ENCODE assay signal across 17 cellular contexts in genomic region chr4:132818091-132818490, GRCh38.
DNase-seq lines count a peak whose midpoint lies in the region; ATAC-seq, FAIRE-seq and TF ChIP-seq lines count a peak whose summit lies in the region.
"Had no signal": no experiment of that assay in that cellular context is flagged by ENCODE, and none has a peak within 500 bp of the region (broad histone marks: within the 10 kb centered on the region; RNA-seq: fewer than 3 reads in every experiment).

No MANE protein-coding gene starts in this region.

- H3K4me2 ChIP-seq in Loucy (ENCODE audit: low read depth, low read length, poor library complexity, severe bottlenecking) (no peak overlapping the region), H1 (ENCODE audit: insufficient read depth in 1 of 2, low read depth in 2 of 2, low read length in 2 of 2) (peak overlapping the region in 1 of 2 experiments; percentile 30; a peak in 2 of 4 replicates)

- H3K23ac ChIP-seq in H1 (ENCODE audit: insufficient read length), result no peak overlapping the region

- no peak overlapping the region for H2BK15ac ChIP-seq in H1 (ENCODE audit: low read length)

- H3K9me3 ChIP-seq in Loucy (ENCODE audit: insufficient read depth, low read depth, low read length), result no peaks in the 10 kb centered on the region
- H3K9me3 ChIP-seq in H1 (ENCODE audit: insufficient read depth in 2 of 2, low read depth in 1 of 2, low read length in 1 of 2), result no peaks in the 10 kb centered on the region
- H3K9me3 ChIP-seq in ovary, result no peaks in the 10 kb centered on the region
- H3K9me3 ChIP-seq: body of pancreas had no signal

- H3K27ac Mint-ChIP-seq in mesothelial cell of epicardium, result peak overlapping the region; percentile 57
- H3K27ac Mint-ChIP-seq in activated CD4-positive, alpha-beta T cell treated with anti-CD3 and anti-CD28 coated beads for 36 hours, result no peak overlapping the region
- H3K27ac Mint-ChIP-seq: activated CD4-positive, alpha-beta T cell treated with anti-CD3 and anti-CD28 coated beads, Interleukin-2, amount 10 ng/mL, durations not matched to agents 7 days and 5 days; activated naive CD4-positive, alpha-beta T cell treated with anti-CD3 and anti-CD28 coated beads, Interleukin-2, amount 50 U/mL, for 24 hours had no signal

- no peak overlapping the region for H4K5ac ChIP-seq in H1 (ENCODE audit: insufficient read length, low read depth, low read length)

- FAIRE-seq in H1 (lab: Jason Lieb, UNC), result no peak

- TF ChIP-seq EP300 in H1 (IDR thresholded peaks at IDR 0.05; ENCODE audit: borderline replicate concordance in 1 of 2, low read depth in 2 of 2, low read length in 2 of 2) (no peak), ovary (IDR thresholded peaks at IDR 0.05) (no peak)

- TF ChIP-seq POLR2A in H1 (IDR thresholded peaks at IDR 0.05; ENCODE audit: control extremely low read depth in 1 of 2, low read depth in 2 of 2, low read length in 2 of 2), result no peak
- TF ChIP-seq POLR2A in ovary (IDR thresholded peaks at IDR 0.05), result no peak

- no peak for ATAC-seq in activated CD4-positive, alpha-beta T cell treated with anti-CD3 and anti-CD28 coated beads for 36 hours
- no peak for ATAC-seq in GM21737 (IDR thresholded peaks at IDR 0.05; ENCODE audit: unreplicated experiment)
- ATAC-seq: body of pancreas had no signal

- DNase-seq in Daoy (ENCODE audit: low read depth) (peak; percentile 34), H1 (ENCODE audit: low read depth in 1 of 2, low spot score in 2 of 2) (peak; percentile 49 to 88), mesothelial cell of epicardium (ENCODE audit: low spot score in 2 of 2, unreplicated experiment in 2 of 2) (no peak), SW 1271 (lab: John Stamatoyannopoulos, UW) (no peak), ovary (no peak)
- DNase-seq in activated CD4-positive, alpha-beta T cell treated with anti-CD3 and anti-CD28 coated beads for 36 hours, result no peak
- DNase-seq: activated CD4-positive, alpha-beta T cell treated with anti-CD3 and anti-CD28 coated beads, Interleukin-2, amount 10 ng/mL, durations not matched to agents 7 days and 5 days; body of pancreas; Calu3; NCI-H1092 treated with DMSO at 0.1 percent for 48 hours; NCI-H226; stimulated activated CD4-positive, alpha-beta T cell treated with anti-CD3 and anti-CD28 coated beads, Interleukin-4, amount 100 ng/mL, for 24 hours; T1000 had no signal

- no peak overlapping the region for H2BK20ac ChIP-seq in H1 (ENCODE audit: low read length)

- H3K9me2 ChIP-seq in Loucy (replicated peaks; ENCODE audit: low read depth, low read length), result no peaks in the 10 kb centered on the region

- H2BK120ac ChIP-seq in H1 (replicated peaks; ENCODE audit: low read depth, low read length), result no peak overlapping the region

- H2BK5ac ChIP-seq in H1 (ENCODE audit: low read depth, low read length), result no peak overlapping the region

- no peaks in the 10 kb centered on the region for H3K79me1 ChIP-seq in H1 (ENCODE audit: low read depth, low read length)

- H3K27me3 ChIP-seq in Loucy (ENCODE audit: insufficient read depth, low read length, poor library complexity, severe bottlenecking) (no peaks in the 10 kb centered on the region), H1 (replicated peaks in 1 of 4; ENCODE audit: control insufficient read depth in 3 of 4, extremely low read depth in 1 of 4, insufficient read depth in 3 of 4, low read length in 3 of 4) (no peaks in the 10 kb centered on the region), ovary (no peaks in the 10 kb centered on the region)
- H3K27me3 ChIP-seq: body of pancreas, suprapubic skin had no signal

- peak; percentile 28 for TF ChIP-seq CTCF in Loucy (conservative IDR thresholded peaks at IDR 0.05; ENCODE audit: low read length)
- TF ChIP-seq CTCF in H1 (IDR thresholded peaks at IDR 0.05; ENCODE audit: control extremely low read depth in 1 of 3, insufficient read depth in 1 of 3, low read depth in 1 of 3, low read length in 3 of 3), result peak; percentile 64 to 68 (median 65)
- peak; percentile 36 for TF ChIP-seq CTCF in mesothelial cell of epicardium (IDR thresholded peaks at IDR 0.05; ENCODE audit: unreplicated experiment)
- TF ChIP-seq CTCF in ovary (IDR thresholded peaks at IDR 0.05), result no peak

- H3K56ac ChIP-seq in H1 (replicated peaks; ENCODE audit: insufficient read length, low read depth, low read length), result no peak overlapping the region

- H3K79me2 ChIP-seq in Loucy (ENCODE audit: insufficient read depth, low read length), result no peaks in the 10 kb centered on the region
- H3K79me2 ChIP-seq in H1 (ENCODE audit: control insufficient read depth in 1 of 2, insufficient read depth in 2 of 2, low read length in 2 of 2), result no peaks in the 10 kb centered on the region

- no peaks in the 10 kb centered on the region for H3K36me3 Mint-ChIP-seq in mesothelial cell of epicardium
- H3K36me3 Mint-ChIP-seq in activated CD4-positive, alpha-beta T cell treated with anti-CD3 and anti-CD28 coated beads for 36 hours (ENCODE audit: low read depth), result no peaks in the 10 kb centered on the region
- H3K36me3 Mint-ChIP-seq: activated naive CD4-positive, alpha-beta T cell treated with anti-CD3 and anti-CD28 coated beads, Interleukin-2, amount 50 U/mL, for 24 hours had no signal

- peak overlapping the region; percentile 25; the same call in 1 of the 2 replicates for H3K18ac ChIP-seq in H1 (ENCODE audit: extremely low read depth, low read length)

- no peak overlapping the region for H3K4ac ChIP-seq in H1 (replicated peaks; ENCODE audit: insufficient read length, low read depth, low read length)

- H3K27me3 Mint-ChIP-seq in mesothelial cell of epicardium (ENCODE audit: low read depth), result peaks cover 10% of the 10 kb centered on the region
- H3K27me3 Mint-ChIP-seq in activated CD4-positive, alpha-beta T cell treated with anti-CD3 and anti-CD28 coated beads for 36 hours, result no peaks in the 10 kb centered on the region
- H3K27me3 Mint-ChIP-seq: activated CD4-positive, alpha-beta T cell treated with anti-CD3 and anti-CD28 coated beads, Interleukin-2, amount 10 ng/mL, durations not matched to agents 7 days and 5 days; activated naive CD4-positive, alpha-beta T cell treated with anti-CD3 and anti-CD28 coated beads, Interleukin-2, amount 50 U/mL, for 24 hours had no signal

- H2BK12ac ChIP-seq in H1 (ENCODE audit: low read depth, low read length), result no peak overlapping the region

- H2AFZ ChIP-seq in Loucy (ENCODE audit: low read length), result no peak overlapping the region
- H2AFZ ChIP-seq in H1 (ENCODE audit: low read length), result peak overlapping the region; percentile 94

- peak; percentile 72 to 76 for TF ChIP-seq RAD21 in H1 (IDR thresholded peaks at IDR 0.05 in 1 of 2, conservative IDR thresholded peaks at IDR 0.05 in 1 of 2; ENCODE audit: low read depth in 2 of 2, low read length in 2 of 2)

- H3K9me3 Mint-ChIP-seq in mesothelial cell of epicardium, result no peaks in the 10 kb centered on the region
- H3K9me3 Mint-ChIP-seq in activated CD4-positive, alpha-beta T cell treated with anti-CD3 and anti-CD28 coated beads for 36 hours (ENCODE audit: low read depth), result no peaks in the 10 kb centered on the region

- no peak overlapping the region for H2AK5ac ChIP-seq in H1 (ENCODE audit: low read depth, low read length)

- H3K4me1 ChIP-seq in Loucy (ENCODE audit: insufficient read depth, low read length, poor library complexity, severe bottlenecking) (no peaks in the 10 kb centered on the region), H1 (replicated peaks in 1 of 4; ENCODE audit: control insufficient read depth in 3 of 4, insufficient read depth in 4 of 4, low read length in 3 of 4) (no peaks in the 10 kb centered on the region), ovary (ENCODE audit: insufficient read depth) (no peaks in the 10 kb centered on the region)
- H3K4me1 ChIP-seq: body of pancreas, suprapubic skin had no signal

- H4K20me1 ChIP-seq in Loucy (ENCODE audit: insufficient read depth, low read length, poor library complexity, severe bottlenecking), result no peaks in the 10 kb centered on the region
- H4K20me1 ChIP-seq in H1 (replicated peaks in 1 of 2; ENCODE audit: control insufficient read depth in 1 of 2, insufficient read depth in 2 of 2, low read length in 2 of 2), result no peaks in the 10 kb centered on the region

- no peaks in the 10 kb centered on the region for H3K23me2 ChIP-seq in H1 (ENCODE audit: low read depth, low read length)

- intact Hi-C loops in ovary (cut with DNase I), result no loop called here
- intact Hi-C loops in activated CD4-positive, alpha-beta T cell treated with anti-CD3 and anti-CD28 coated beads for 36 hours (cut with DNase I, micrococcal nuclease), result no loop called here

- no peak overlapping the region for H4K91ac ChIP-seq in H1 (replicated peaks; ENCODE audit: insufficient read length, low read length)

- H3K9ac ChIP-seq in Loucy (ENCODE audit: low read depth, low read length, poor library complexity, severe bottlenecking) (no peak overlapping the region), H1 (replicated peaks in 1 of 4; ENCODE audit: extremely low read depth in 1 of 4, low read depth in 3 of 4, low read length in 3 of 4) (peak overlapping the region in 1 of 4 experiments; percentile 16; a peak in 1 of 7 replicates)

- H3K36me3 ChIP-seq in Loucy (ENCODE audit: insufficient read depth, low read length) (no peaks in the 10 kb centered on the region), H1 (ENCODE audit: control insufficient read depth in 2 of 4, insufficient read depth in 4 of 4, low read length in 3 of 4) (no peaks in the 10 kb centered on the region), ovary (no peaks in the 10 kb centered on the region)
- H3K36me3 ChIP-seq: suprapubic skin had no signal

- H3K14ac ChIP-seq in H1 (ENCODE audit: insufficient read length), result no peak overlapping the region

- peaks cover 3% of the 10 kb centered on the region for H3K4me1 Mint-ChIP-seq in mesothelial cell of epicardium
- H3K4me1 Mint-ChIP-seq in activated CD4-positive, alpha-beta T cell treated with anti-CD3 and anti-CD28 coated beads for 36 hours, result no peaks in the 10 kb centered on the region
- H3K4me1 Mint-ChIP-seq: activated CD4-positive, alpha-beta T cell treated with anti-CD3 and anti-CD28 coated beads, Interleukin-2, amount 10 ng/mL, durations not matched to agents 7 days and 5 days; activated naive CD4-positive, alpha-beta T cell treated with anti-CD3 and anti-CD28 coated beads, Interleukin-2, amount 50 U/mL, for 24 hours had no signal

- WGBS in H1 (ENCODE audit: extremely low coverage in 1 of 2, insufficient coverage in 1 of 2, insufficient read length in 1 of 2, insufficient replicate concordance in 2 of 2, low coverage in 1 of 2, low lambda C conversion rate in 2 of 2, missing lambda C conversion rate in 1 of 2), 2 experiments, result 50% methylated on average over 13 of the region's 15 CpGs; no CpG with 5 or more reads in 1 of the 2 experiments
- 77 to 89% (median 87%) methylated on average over 15 of the region's 15 CpGs for WGBS in ovary, 3 donors

- POLR2A ChIA-PET in H1 (lab: Charles Lee; ENCODE audit: partially characterized antibody), result no interaction called here
- POLR2A ChIA-PET in activated CD4-positive, alpha-beta T cell treated with anti-CD3 and anti-CD28 coated beads for 36 hours (lab: Charles Lee), result no interaction called here

- H4K8ac ChIP-seq in H1 (ENCODE audit: extremely low read depth, insufficient read depth, low read length), result no peak overlapping the region

- CTCF ChIA-PET in H1 (lab: Charles Lee; ENCODE audit: partially characterized antibody), result interaction anchor here (1.0 to 1.8 kb wide), 2 partner anchors 120 to 328 kb away, joined by 4 to 7 read pairs; no protein-coding TSS in a partner anchor
- CTCF ChIA-PET in activated CD4-positive, alpha-beta T cell treated with anti-CD3 and anti-CD28 coated beads for 36 hours (lab: Charles Lee), result no interaction called here

- H3K27ac ChIP-seq in H1 (ENCODE audit: low read depth, low read length), result no peak overlapping the region
- H3K27ac ChIP-seq in ovary, result no peak overlapping the region
- H3K27ac ChIP-seq: body of pancreas, suprapubic skin had no signal

- H3K4me3 ChIP-seq in Loucy (ENCODE audit: low read length, poor library complexity, severe bottlenecking), result no peak overlapping the region
- peak overlapping the region in 3 of 4 experiments; percentile 14 to 43 (median 21); a peak in 3 of 8 replicates for H3K4me3 ChIP-seq in H1 (ENCODE audit: extremely low read depth in 1 of 4, insufficient read depth in 2 of 4, low read depth in 3 of 4, low read length in 4 of 4)
- no peak overlapping the region for H3K4me3 ChIP-seq in ovary
- H3K4me3 ChIP-seq: body of pancreas, suprapubic skin had no signal

- no peaks in the 10 kb centered on the region for H3F3A ChIP-seq in Loucy (ENCODE audit: low read depth)

- peak overlapping the region; percentile 72 for H3K4me3 Mint-ChIP-seq in mesothelial cell of epicardium
- no peak overlapping the region for H3K4me3 Mint-ChIP-seq in activated CD4-positive, alpha-beta T cell treated with anti-CD3 and anti-CD28 coated beads for 36 hours
- H3K4me3 Mint-ChIP-seq: activated CD4-positive, alpha-beta T cell treated with anti-CD3 and anti-CD28 coated beads, Interleukin-2, amount 10 ng/mL, durations not matched to agents 7 days and 5 days; activated naive CD4-positive, alpha-beta T cell treated with anti-CD3 and anti-CD28 coated beads, Interleukin-2, amount 50 U/mL, for 24 hours had no signal

Comparison
In these comparisons a context has a peak if more than half of its experiments do, and no peak if none do; other contexts are left out.
1. DNase-seq: peak in Daoy (single experiment) and H1 (2 of 2); none in mesothelial cell of epicardium (0 of 2), SW 1271 (0 of 2), ovary (0 of 5) and activated CD4-positive, alpha-beta T cell treated with anti-CD3 and anti-CD28 coated beads for 36 hours (single experiment).
2. H3K4me3 ChIP-seq: peak in H1 (3 of 4); none in Loucy (single experiment) and ovary (single experiment).
3. CTCF ChIP-seq: peak in Loucy (single experiment), H1 (3 of 3) and mesothelial cell of epicardium (single experiment); none in ovary (0 of 3).